In genomic region chr17:39538875-39539274, GRCh38 we compare ENCODE assay signal across 12 cellular contexts.
DNase-seq lines count a peak whose midpoint lies in the region; ATAC-seq and TF ChIP-seq lines count a peak whose summit lies in the region.
"Had no signal": no experiment of that assay in that cellular context is flagged by ENCODE, and none has a peak within 500 bp of the region (broad histone marks: within the 10 kb centered on the region; RNA-seq: fewer than 3 reads in every experiment).

No MANE protein-coding gene starts in this region.

- H3K4me2 ChIP-seq in Loucy (ENCODE audit: low read depth, low read length, poor library complexity, severe bottlenecking) = peak overlapping the region; percentile 59

- H3K27ac ChIP-seq in CD4-positive, alpha-beta T cell (ENCODE audit: low read depth, low read length) = no peak overlapping the region
- H3K27ac ChIP-seq: SK-N-MC had no signal

- no peaks in the 10 kb centered on the region for H3K9me3 Mint-ChIP-seq in CD4-positive, alpha-beta T cell
- H3K9me3 Mint-ChIP-seq: WTC11 had no signal

- no peak overlapping the region for H3K9ac ChIP-seq in Loucy (ENCODE audit: low read depth, low read length, poor library complexity, severe bottlenecking)

- CTCF ChIA-PET in CD4-positive, alpha-beta T cell (lab: Charles Lee) = interaction anchor here (1.0 kb wide), 1 partner anchor 9 kb away, joined by 4 read pairs; no protein-coding TSS in a partner anchor

- in situ Hi-C loops in ACHN (cut with HindIII; ENCODE audit: low pct_ligation_motif_present, low pct_unique_long_range_greater_than_20kb, low sequenced_read_pairs) = loop anchor here (5.0 kb wide), 1 partner anchor 38 kb away; no protein-coding TSS in a partner anchor

- peak overlapping the region; percentile 46 for H3K4me3 ChIP-seq in Loucy (ENCODE audit: low read length, poor library complexity, severe bottlenecking)
- H3K4me3 ChIP-seq: SK-N-MC had no signal

- H3K36me3 ChIP-seq in Loucy (ENCODE audit: insufficient read depth, low read length) = no peaks in the 10 kb centered on the region

- H3K79me2 ChIP-seq in Loucy (ENCODE audit: insufficient read depth, low read length) = no peaks in the 10 kb centered on the region

- H2AFZ ChIP-seq in Loucy (ENCODE audit: low read length) = peak overlapping the region; percentile 43; the same call in 1 of the 2 replicates

- no peaks in the 10 kb centered on the region for H3K9me2 ChIP-seq in Loucy (replicated peaks; ENCODE audit: low read depth, low read length)

- H4K20me1 ChIP-seq in Loucy (ENCODE audit: insufficient read depth, low read length, poor library complexity, severe bottlenecking) = no peaks in the 10 kb centered on the region

- peaks cover 8% of the 10 kb centered on the region for H3K36me3 Mint-ChIP-seq in CD4-positive, alpha-beta T cell (ENCODE audit: low read depth)
- H3K36me3 Mint-ChIP-seq in T-helper 17 cell (ENCODE audit: low read depth) = no peaks in the 10 kb centered on the region
- H3K36me3 Mint-ChIP-seq: WTC11 had no signal

- H3K27me3 Mint-ChIP-seq in CD4-positive, alpha-beta T cell = no peaks in the 10 kb centered on the region
- H3K27me3 Mint-ChIP-seq in T-helper 17 cell = no peaks in the 10 kb centered on the region

- TF ChIP-seq CTCF in CD4-positive, alpha-beta T cell (IDR thresholded peaks at IDR 0.05) = no peak
- no peak for TF ChIP-seq CTCF in Loucy (conservative IDR thresholded peaks at IDR 0.05; ENCODE audit: low read length)

- H3K4me3 Mint-ChIP-seq in CD4-positive, alpha-beta T cell = no peak overlapping the region
- H3K4me3 Mint-ChIP-seq in T-helper 17 cell = peak overlapping the region; percentile 12
- H3K4me3 Mint-ChIP-seq: WTC11 had no signal

- peaks cover 23% of the 10 kb centered on the region for H3K4me1 ChIP-seq in Loucy (ENCODE audit: insufficient read depth, low read length, poor library complexity, severe bottlenecking)

- no peaks in the 10 kb centered on the region for H3K27me3 ChIP-seq in CD4-positive, alpha-beta T cell (ENCODE audit: control insufficient read depth, insufficient read depth, low read length)
- no peaks in the 10 kb centered on the region for H3K27me3 ChIP-seq in Loucy (ENCODE audit: insufficient read depth, low read length, poor library complexity, severe bottlenecking)

- no peak for DNase-seq in CD4-positive, alpha-beta T cell
- DNase-seq in T-helper 17 cell (no peak), kidney tubule cell (ENCODE audit: low spot score) (peak; percentile 20), ACHN (no peak)
- DNase-seq: DMS79, small intestine had no signal

- POLR2A ChIA-PET in CD4-positive, alpha-beta T cell (lab: Charles Lee) = no interaction called here

- intact Hi-C loops in CD4-positive, alpha-beta T cell (cut with DNase I, micrococcal nuclease) = no loop called here

- H3K27ac Mint-ChIP-seq in CD4-positive, alpha-beta T cell = no peak overlapping the region
- peak overlapping the region; percentile 63 for H3K27ac Mint-ChIP-seq in T-helper 17 cell
- H3K27ac Mint-ChIP-seq: WTC11 had no signal

- H3K4me1 Mint-ChIP-seq in CD4-positive, alpha-beta T cell (ENCODE audit: low read depth) = peaks cover 25% of the 10 kb centered on the region
- H3K4me1 Mint-ChIP-seq in T-helper 17 cell = peaks cover 25% of the 10 kb centered on the region
- H3K4me1 Mint-ChIP-seq: WTC11 had no signal

- H3F3A ChIP-seq in Loucy (ENCODE audit: low read depth) = no peaks in the 10 kb centered on the region

- no peaks in the 10 kb centered on the region for H3K9me3 ChIP-seq in CD4-positive, alpha-beta T cell (ENCODE audit: control insufficient read depth, low read length)
- H3K9me3 ChIP-seq in Loucy (ENCODE audit: insufficient read depth, low read depth, low read length) (no peaks in the 10 kb centered on the region), T-helper 17 cell (ENCODE audit: control insufficient read depth, low read length, poor library complexity, severe bottlenecking) (no peaks in the 10 kb centered on the region)

- ATAC-seq in CD4-positive, alpha-beta T cell (ENCODE audit: poor library complexity) = peak; percentile 68
- ATAC-seq in T-helper 17 cell = peak; percentile 78
- no peak for ATAC-seq in GM19463 (IDR thresholded peaks at IDR 0.05; ENCODE audit: unreplicated experiment)
- ATAC-seq in GM19351 (IDR thresholded peaks at IDR 0.05; ENCODE audit: unreplicated experiment) = no peak
- ATAC-seq in activated CD4-positive, CD25-positive, alpha-beta regulatory T cell treated with anti-CD3 and anti-CD28 coated beads, Interleukin-2, amount 50 U/mL, for 24 hours = no peak
- ATAC-seq: WTC11 had no signal

Comparison
In these comparisons a context has a peak if more than half of its experiments do, and no peak if none do; other contexts are left out.
1. ATAC-seq: peak in CD4-positive, alpha-beta T cell (single experiment) and T-helper 17 cell (single experiment); none in GM19463 (single experiment), GM19351 (single experiment) and activated CD4-positive, CD25-positive, alpha-beta regulatory T cell treated with anti-CD3 and anti-CD28 coated beads, Interleukin-2, amount 50 U/mL, for 24 hours (0 of 2).